2 cellular contexts compared by ENCODE assay signal in genomic region chr3:147809206-147809605, GRCh38.
A peak's percentile ranks its signal among the peaks of the same experiment; 100 is the strongest.
TF ChIP-seq lines count a peak whose summit lies in the region.

No MANE protein-coding gene starts in this region.

TF ChIP-seq in SK-N-SH, 30 proteins besides CTCF, POLR2A, EP300 and RAD21 (continued from another document):
- no peak for TF ChIP-seq REST (IDR thresholded peaks at IDR 0.05; ENCODE audit: low read depth, low read length)
- no peak for TF ChIP-seq RFX5 (IDR thresholded peaks at IDR 0.05; ENCODE audit: low read length)
- no peak for TF ChIP-seq TEAD4 (IDR thresholded peaks at IDR 0.05; ENCODE audit: borderline replicate concordance, insufficient read depth)
- no peak for TF ChIP-seq USF2 (IDR thresholded peaks at IDR 0.05; ENCODE audit: borderline replicate concordance, low read depth, low read length)
- no peak for TF ChIP-seq JUND (IDR thresholded peaks at IDR 0.05)
- TF ChIP-seq GABPA (IDR thresholded peaks at IDR 0.05; ENCODE audit: low read depth), result no peak

TF ChIP-seq in SK-N-SH treated with all-trans-retinoic acid at 6 μM for 48 hours, 23 proteins besides CTCF, POLR2A, EP300 and RAD21 (continued from another document):
- peak; percentile 81 for TF ChIP-seq TSHZ2 (CRISPR knock-in tag; IDR thresholded peaks at IDR 0.05)
